Comparison of ENCODE assay signal across 11 cellular contexts in genomic region chr7:33671521-33672262, GRCh38.
DNase-seq lines count a peak whose midpoint lies in the region; ATAC-seq lines count a peak whose summit lies in the region.
"Had no signal": no experiment of that assay in that cellular context is flagged by ENCODE, and none has a peak within 500 bp of the region (broad histone marks: within the 10 kb centered on the region; RNA-seq: fewer than 3 reads in every experiment).

No MANE protein-coding gene starts in this region.

- no peak overlapping the region for H3K27ac Mint-ChIP-seq in naive thymus-derived CD8-positive, alpha-beta T cell

- H3K27me3 Mint-ChIP-seq in naive thymus-derived CD8-positive, alpha-beta T cell, result no peaks in the 10 kb centered on the region

- POLR2A ChIA-PET in naive thymus-derived CD8-positive, alpha-beta T cell (lab: Charles Lee), result no interaction called here

- H3K4me1 Mint-ChIP-seq in naive thymus-derived CD8-positive, alpha-beta T cell, result peaks cover 0 to 15% (median under 1%) of the 10 kb centered on the region in 4 donors

- peaks cover 0 to 12% (median 2%) of the 10 kb centered on the region in 3 donors for H3K36me3 Mint-ChIP-seq in naive thymus-derived CD8-positive, alpha-beta T cell

- DNase-seq in NCI-H345 (lab: John Stamatoyannopoulos, UW) (peak; percentile 67), renal cortical epithelial cell (ENCODE audit: low read depth) (peak; percentile 60), SW 1271 (lab: John Stamatoyannopoulos, UW) (no peak)
- DNase-seq in naive thymus-derived CD8-positive, alpha-beta T cell, result no peak
- DNase-seq: activated T-cell treated with anti-CD3 and anti-CD28 coated beads, Interleukin-2, amount 50 U/mL, for 4 hours; colonic mucosa; SIG-M5 had no signal

- H3K9me3 Mint-ChIP-seq in naive thymus-derived CD8-positive, alpha-beta T cell, result no peaks in the 10 kb centered on the region
- H3K9me3 Mint-ChIP-seq: activated T-cell treated with anti-CD3 and anti-CD28 coated beads, Interleukin-2, amount 50 U/mL, for 4 hours had no signal

- ATAC-seq in GM19043 (IDR thresholded peaks at IDR 0.05; ENCODE audit: low read depth, unreplicated experiment), result peak; percentile 65
- ATAC-seq in HG02943 (IDR thresholded peaks at IDR 0.05; ENCODE audit: low read depth, unreplicated experiment), result peak; percentile 67
- no peak for ATAC-seq in naive thymus-derived CD8-positive, alpha-beta T cell
- ATAC-seq in GM19023 (IDR thresholded peaks at IDR 0.05; ENCODE audit: unreplicated experiment), result no peak
- ATAC-seq: activated T-cell treated with anti-CD3 and anti-CD28 coated beads, Interleukin-2, amount 50 U/mL, for 4 hours; HepG2 had no signal

- peak overlapping the region in 1 of 10 donors; percentile 26 for H3K4me3 Mint-ChIP-seq in naive thymus-derived CD8-positive, alpha-beta T cell
- H3K4me3 Mint-ChIP-seq: activated T-cell treated with anti-CD3 and anti-CD28 coated beads, Interleukin-2, amount 50 U/mL, for 4 hours had no signal

Comparison
In these comparisons a context has a peak if more than half of its experiments do, and no peak if none do; other contexts are left out.
1. ATAC-seq: peak in GM19043 (single experiment) and HG02943 (single experiment); none in naive thymus-derived CD8-positive, alpha-beta T cell (0 of 2) and GM19023 (single experiment).
2. DNase-seq: peak in NCI-H345 (single experiment) and renal cortical epithelial cell (single experiment); none in SW 1271 (0 of 2) and naive thymus-derived CD8-positive, alpha-beta T cell (0 of 10).